Comparison of ENCODE assay signal across 21 cellular contexts in the genomic region with DNA sequence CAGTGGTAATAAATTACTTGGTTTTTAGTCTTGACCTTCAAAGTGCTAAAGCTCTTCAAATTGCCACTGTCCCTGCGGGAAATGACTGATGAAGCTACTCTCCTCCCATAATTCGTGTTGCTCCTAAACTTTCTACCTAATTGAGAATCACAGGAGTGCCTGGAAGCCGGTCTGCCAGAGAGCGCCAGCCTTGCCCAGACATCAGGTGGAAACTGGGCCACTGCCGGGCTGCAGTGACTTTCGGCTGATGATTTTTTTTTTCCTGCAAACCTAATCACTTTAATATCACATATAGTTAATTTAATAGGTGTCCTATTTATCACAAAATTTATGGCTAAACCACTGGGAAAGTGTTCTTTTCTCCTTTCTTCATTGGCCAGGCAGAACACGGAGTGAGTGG.
"Had no signal": no experiment of that assay in that cellular context is flagged by ENCODE, and none has a peak within 500 bp of the region (broad histone marks: within the 10 kb centered on the region; RNA-seq: fewer than 3 reads in every experiment).

No MANE protein-coding gene starts in this region.

- ATAC-seq: gastroesophageal sphincter; left cardiac atrium; lower lobe of right lung; natural killer cell treated with Interleukin-12 subunit alpha and Interleukin-12 subunit beta and Interleukin-15 and Interleukin-18, amount 100 ng/mL, for 72 hours; psoas muscle had no signal

- H3K9me3 Mint-ChIP-seq: natural killer cell treated with Interleukin-12 subunit alpha and Interleukin-12 subunit beta and Interleukin-15 and Interleukin-18, amount 100 ng/mL, for 72 hours had no signal

- H3K27ac ChIP-seq: colonic mucosa, esophagus squamous epithelium, left ventricle myocardium inferior, lower lobe of right lung, parathyroid adenoma, psoas muscle, right lobe of liver, stomach had no signal

- H3K4me3 ChIP-seq: colonic mucosa, esophagus squamous epithelium, lower lobe of right lung, right lobe of liver, stomach had no signal

- H3K27ac Mint-ChIP-seq: immature natural killer cell; memory B cell; natural killer cell treated with Interleukin-12 subunit alpha and Interleukin-12 subunit beta and Interleukin-15 and Interleukin-18, amount 100 ng/mL, for 72 hours had no signal

- H3K9me3 ChIP-seq: colonic mucosa, psoas muscle, right lobe of liver had no signal

- H3K4me1 ChIP-seq: colonic mucosa, lower lobe of right lung, parathyroid adenoma, psoas muscle, right lobe of liver had no signal

- H3K4me3 Mint-ChIP-seq: immature natural killer cell; memory B cell; natural killer cell treated with Interleukin-12 subunit alpha and Interleukin-12 subunit beta and Interleukin-15 and Interleukin-18, amount 100 ng/mL, for 72 hours had no signal

- H3K4me1 Mint-ChIP-seq: immature natural killer cell, memory B cell had no signal

- DNase-seq: colonic mucosa; dermis blood vessel endothelial cell; esophagus squamous epithelium; foreskin fibroblast; immature natural killer cell; left cardiac atrium; left ventricle myocardium inferior; lower lobe of right lung; midbrain; psoas muscle; right lobe of liver; stimulated activated CD4-positive, alpha-beta T cell treated with anti-CD3 and anti-CD28 coated beads, Interleukin-2, amount 100 ng/mL, for 24 hours; stimulated activated CD4-positive, alpha-beta T cell treated with anti-CD3 and anti-CD28 coated beads, Interleukin-4, amount 100 ng/mL, for 4 hours; stimulated activated naive CD4-positive, alpha-beta T cell; stomach; substantia nigra; trophoblast cell had no signal

- H3K27me3 ChIP-seq: right lobe of liver had no signal

- H3K36me3 ChIP-seq: colonic mucosa, esophagus squamous epithelium, gastroesophageal sphincter, left ventricle myocardium inferior, lower lobe of right lung, right lobe of liver, stomach had no signal
